Comparison of ENCODE assay signal across 31 cellular contexts in the genomic region with DNA sequence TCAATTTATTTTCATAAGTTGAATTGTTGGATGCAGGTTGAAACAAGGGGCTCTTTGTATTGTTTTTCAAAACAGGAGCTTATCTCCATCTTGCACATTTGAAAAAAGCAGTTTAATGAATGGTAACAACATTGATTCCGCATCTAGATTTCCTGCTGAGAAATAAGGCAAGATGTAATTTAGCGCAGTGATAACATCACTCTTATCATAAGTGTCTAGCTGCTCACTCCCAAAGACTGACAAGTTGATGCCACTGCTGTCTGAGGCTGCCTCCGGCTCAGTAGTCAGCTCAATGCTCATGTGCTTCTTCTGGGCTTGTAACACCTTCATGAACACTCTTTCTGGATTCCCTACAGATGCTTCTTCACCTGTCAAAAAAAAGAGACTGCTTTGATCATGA.
"Had no signal": no experiment of that assay in that cellular context is flagged by ENCODE, and none has a peak within 500 bp of the region (broad histone marks: within the 10 kb centered on the region; RNA-seq: fewer than 3 reads in every experiment).

No MANE protein-coding gene starts in this region.

- H3K27ac ChIP-seq: dorsolateral prefrontal cortex, esophagus squamous epithelium, heart right ventricle, lower lobe of right lung, ovary, psoas muscle, sigmoid colon, testis, tibial nerve, upper lobe of left lung had no signal

- H3K4me1 ChIP-seq: esophagus squamous epithelium, lower lobe of right lung, sigmoid colon, testis, tibial nerve, upper lobe of left lung had no signal

- H3K27ac Mint-ChIP-seq: nephron progenitor cell; stimulated activated effector memory CD8-positive, alpha-beta T cell treated with anti-CD3 and anti-CD28 coated beads, Interleukin-12 subunit alpha, Interleukin-12 subunit beta, amount 100 ng/mL, for 72 hours had no signal

- FAIRE-seq: colon, urothelium cell line had no signal

- H3K27me3 ChIP-seq: dorsolateral prefrontal cortex, esophagus squamous epithelium, heart right ventricle, ovary, sigmoid colon, testis, tibial nerve, upper lobe of left lung had no signal

- H3K27me3 Mint-ChIP-seq: naive thymus-derived CD8-positive, alpha-beta T cell had no signal

- H3K36me3 ChIP-seq: ovary had no signal

- ATAC-seq: heart right ventricle; left colon; left ventricle myocardium superior; lower lobe of right lung; naive thymus-derived CD8-positive, alpha-beta T cell; psoas muscle; right cardiac atrium; stimulated activated effector memory CD8-positive, alpha-beta T cell treated with anti-CD3 and anti-CD28 coated beads, Interleukin-12 subunit alpha, Interleukin-12 subunit beta, amount 100 ng/mL, for 72 hours had no signal

- H3K4me1 Mint-ChIP-seq: nephron progenitor cell had no signal

- H3K9me3 Mint-ChIP-seq: immature natural killer cell; naive thymus-derived CD8-positive, alpha-beta T cell; stimulated activated effector memory CD8-positive, alpha-beta T cell treated with anti-CD3 and anti-CD28 coated beads, Interleukin-12 subunit alpha, Interleukin-12 subunit beta, amount 100 ng/mL, for 72 hours had no signal

- H3K4me3 Mint-ChIP-seq: immature natural killer cell; naive thymus-derived CD8-positive, alpha-beta T cell; nephron progenitor cell; stimulated activated effector memory CD8-positive, alpha-beta T cell treated with anti-CD3 and anti-CD28 coated beads, Interleukin-12 subunit alpha, Interleukin-12 subunit beta, amount 100 ng/mL, for 72 hours had no signal

- H3K4me3 ChIP-seq: dorsolateral prefrontal cortex, esophagus squamous epithelium, heart right ventricle, lower lobe of right lung, ovary, psoas muscle, sigmoid colon, testis, tibial nerve, upper lobe of left lung had no signal

- DNase-seq: dorsolateral prefrontal cortex; effector CD4-positive, alpha-beta T cell; esophagus squamous epithelium; foreskin melanocyte; glutamatergic neuron; heart right ventricle; hippocampal formation; immature natural killer cell; islet precursor cell; kidney glomerular epithelial cell; left colon; left ventricle myocardium superior; lower lobe of right lung; naive thymus-derived CD8-positive, alpha-beta T cell; nephron progenitor cell; occipital lobe; ovary; posterior cingulate gyrus; psoas muscle; right cardiac atrium; sigmoid colon; stimulated activated CD4-positive, alpha-beta T cell treated with anti-CD3 and anti-CD28 coated beads, Interleukin-2, amount 100 ng/mL, for 24 hours; stimulated activated CD4-positive, alpha-beta T cell treated with anti-CD3 and anti-CD28 coated beads, Interleukin-4, amount 100 ng/mL, for 24 hours; stimulated activated naive CD4-positive, alpha-beta T cell treated with Interleukin-2 at 50 U/mL for 16 hours; substantia nigra; testis; upper lobe of left lung had no signal

- H3K9me3 ChIP-seq: esophagus squamous epithelium, heart right ventricle, lower lobe of right lung, ovary, psoas muscle, sigmoid colon, testis, tibial nerve, upper lobe of left lung had no signal
